In the genomic region with DNA sequence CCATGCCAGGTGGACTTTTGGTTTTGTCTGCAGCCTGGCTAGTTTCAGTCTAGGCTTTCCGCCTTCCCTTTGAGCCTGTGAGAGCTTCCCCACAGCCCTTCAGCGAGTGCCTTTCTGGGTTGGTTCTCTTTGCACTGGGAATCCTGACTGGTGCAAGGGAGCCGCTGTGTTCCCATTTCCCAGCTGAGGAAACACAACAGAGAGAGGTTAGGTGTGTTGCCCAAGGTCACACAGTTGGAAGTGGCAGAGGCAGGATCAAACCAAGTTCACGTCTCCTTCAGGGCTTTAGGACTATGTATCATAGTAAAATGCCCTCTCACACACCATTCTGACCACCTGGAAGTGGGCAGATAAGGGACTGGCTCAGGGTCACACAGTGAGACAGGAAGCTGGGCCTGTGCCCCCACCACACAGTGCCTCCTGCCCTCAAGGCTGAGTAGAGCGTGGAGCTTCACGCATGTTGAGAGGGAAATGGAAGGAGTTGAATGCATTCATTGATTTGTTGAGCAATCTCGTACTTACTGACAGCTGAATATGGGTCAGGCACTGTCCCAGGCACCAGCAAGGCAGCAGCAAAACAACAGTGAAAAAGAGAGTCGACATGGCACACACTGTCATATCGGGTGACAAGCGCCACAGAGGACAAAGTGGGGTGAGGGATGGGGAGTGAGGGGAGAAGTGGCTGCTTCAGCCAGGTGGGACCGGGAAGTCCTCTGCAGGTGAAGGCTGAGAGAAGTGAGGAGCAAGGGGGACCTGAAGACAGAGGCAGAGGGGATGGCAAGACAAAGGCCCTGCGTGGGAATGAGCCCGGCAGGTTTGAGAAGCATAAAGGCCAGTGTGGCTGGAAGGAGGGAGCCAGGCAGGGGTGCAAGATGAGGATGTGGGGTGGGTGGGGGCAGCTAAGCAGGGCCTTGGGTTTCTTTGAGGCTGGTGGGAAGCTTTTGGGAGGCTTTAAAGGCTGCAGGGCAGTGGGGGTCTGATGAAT, we compare ENCODE assay signal across 2 cellular contexts.
TF ChIP-seq lines count a peak whose summit lies in the region.

No MANE protein-coding gene starts in this region.

TF ChIP-seq in SK-N-SH, 30 proteins besides CTCF, POLR2A, EP300 and RAD21 (continued from another document):
- TF ChIP-seq, protein P1, sequence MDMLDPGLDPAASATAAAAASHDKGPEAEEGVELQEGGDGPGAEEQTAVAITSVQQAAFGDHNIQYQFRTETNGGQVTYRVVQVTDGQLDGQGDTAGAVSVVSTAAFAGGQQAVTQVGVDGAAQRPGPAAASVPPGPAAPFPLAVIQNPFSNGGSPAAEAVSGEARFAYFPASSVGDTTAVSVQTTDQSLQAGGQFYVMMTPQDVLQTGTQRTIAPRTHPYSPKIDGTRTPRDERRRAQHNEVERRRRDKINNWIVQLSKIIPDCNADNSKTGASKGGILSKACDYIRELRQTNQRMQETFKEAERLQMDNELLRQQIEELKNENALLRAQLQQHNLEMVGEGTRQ (IDR thresholded peaks at IDR 0.05; ENCODE audit: borderline replicate concordance, low read depth, low read length) = no peak
- TF ChIP-seq GATA2 (CRISPR knock-in tag; IDR thresholded peaks at IDR 0.05) (no peak), IRF3 (IDR thresholded peaks at IDR 0.05; ENCODE audit: low read depth, low read length) (no peak), TEAD4 (IDR thresholded peaks at IDR 0.05; ENCODE audit: borderline replicate concordance, insufficient read depth) (no peak), MEF2A (IDR thresholded peaks at IDR 0.05; ENCODE audit: borderline replicate concordance, low read depth) (no peak), GABPA (IDR thresholded peaks at IDR 0.05; ENCODE audit: low read depth) (no peak), ELF1 (IDR thresholded peaks at IDR 0.05) (no peak), SIN3A (IDR thresholded peaks at IDR 0.05; ENCODE audit: borderline replicate concordance, low read depth, low read length) (no peak), RXRA (IDR thresholded peaks at IDR 0.05; ENCODE audit: borderline replicate concordance, low read depth) (no peak), SMC3 (IDR thresholded peaks at IDR 0.05; ENCODE audit: low read depth, low read length) (no peak)
- TF ChIP-seq, protein P2, sequence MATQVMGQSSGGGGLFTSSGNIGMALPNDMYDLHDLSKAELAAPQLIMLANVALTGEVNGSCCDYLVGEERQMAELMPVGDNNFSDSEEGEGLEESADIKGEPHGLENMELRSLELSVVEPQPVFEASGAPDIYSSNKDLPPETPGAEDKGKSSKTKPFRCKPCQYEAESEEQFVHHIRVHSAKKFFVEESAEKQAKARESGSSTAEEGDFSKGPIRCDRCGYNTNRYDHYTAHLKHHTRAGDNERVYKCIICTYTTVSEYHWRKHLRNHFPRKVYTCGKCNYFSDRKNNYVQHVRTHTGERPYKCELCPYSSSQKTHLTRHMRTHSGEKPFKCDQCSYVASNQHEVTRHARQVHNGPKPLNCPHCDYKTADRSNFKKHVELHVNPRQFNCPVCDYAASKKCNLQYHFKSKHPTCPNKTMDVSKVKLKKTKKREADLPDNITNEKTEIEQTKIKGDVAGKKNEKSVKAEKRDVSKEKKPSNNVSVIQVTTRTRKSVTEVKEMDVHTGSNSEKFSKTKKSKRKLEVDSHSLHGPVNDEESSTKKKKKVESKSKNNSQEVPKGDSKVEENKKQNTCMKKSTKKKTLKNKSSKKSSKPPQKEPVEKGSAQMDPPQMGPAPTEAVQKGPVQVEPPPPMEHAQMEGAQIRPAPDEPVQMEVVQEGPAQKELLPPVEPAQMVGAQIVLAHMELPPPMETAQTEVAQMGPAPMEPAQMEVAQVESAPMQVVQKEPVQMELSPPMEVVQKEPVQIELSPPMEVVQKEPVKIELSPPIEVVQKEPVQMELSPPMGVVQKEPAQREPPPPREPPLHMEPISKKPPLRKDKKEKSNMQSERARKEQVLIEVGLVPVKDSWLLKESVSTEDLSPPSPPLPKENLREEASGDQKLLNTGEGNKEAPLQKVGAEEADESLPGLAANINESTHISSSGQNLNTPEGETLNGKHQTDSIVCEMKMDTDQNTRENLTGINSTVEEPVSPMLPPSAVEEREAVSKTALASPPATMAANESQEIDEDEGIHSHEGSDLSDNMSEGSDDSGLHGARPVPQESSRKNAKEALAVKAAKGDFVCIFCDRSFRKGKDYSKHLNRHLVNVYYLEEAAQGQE (IDR thresholded peaks at IDR 0.05; ENCODE audit: low read depth, low read length) = no peak

TF ChIP-seq in SK-N-SH treated with all-trans-retinoic acid at 6 μM for 48 hours, 23 proteins besides CTCF, POLR2A, EP300 and RAD21 (continued from another document):
- TF ChIP-seq TSHZ2 (CRISPR knock-in tag; IDR thresholded peaks at IDR 0.05) = no peak
- no peak for TF ChIP-seq PPARA (CRISPR knock-in tag; IDR thresholded peaks at IDR 0.05; ENCODE audit: borderline replicate concordance)
- TF ChIP-seq ZFP30 (CRISPR knock-in tag; IDR thresholded peaks at IDR 0.05) = no peak
- no peak for TF ChIP-seq ZC3H10 (CRISPR knock-in tag; IDR thresholded peaks at IDR 0.05)
- TF ChIP-seq CREB5 (CRISPR knock-in tag; IDR thresholded peaks at IDR 0.05; ENCODE audit: low read depth) = no peak
- TF ChIP-seq ZNF70 (CRISPR knock-in tag; IDR thresholded peaks at IDR 0.05) = no peak
- TF ChIP-seq ARNTL (CRISPR knock-in tag; IDR thresholded peaks at IDR 0.05; ENCODE audit: borderline replicate concordance, low read depth) = no peak
- no peak for TF ChIP-seq TCF4 (CRISPR knock-in tag; IDR thresholded peaks at IDR 0.05; ENCODE audit: borderline replicate concordance)
- no peak for TF ChIP-seq OSR1 (CRISPR knock-in tag; IDR thresholded peaks at IDR 0.05)
- TF ChIP-seq ZNF565 (CRISPR knock-in tag; conservative IDR thresholded peaks at IDR 0.05; ENCODE audit: low read depth) = no peak
- TF ChIP-seq TOX (CRISPR knock-in tag; IDR thresholded peaks at IDR 0.05; ENCODE audit: borderline replicate concordance) = no peak
- no peak for TF ChIP-seq PATZ1 (CRISPR knock-in tag; IDR thresholded peaks at IDR 0.05; ENCODE audit: borderline replicate concordance)
- no peak for TF ChIP-seq CSRNP3 (CRISPR knock-in tag; IDR thresholded peaks at IDR 0.05)
